ENCODE assay signal across 16 cellular contexts in the genomic region with DNA sequence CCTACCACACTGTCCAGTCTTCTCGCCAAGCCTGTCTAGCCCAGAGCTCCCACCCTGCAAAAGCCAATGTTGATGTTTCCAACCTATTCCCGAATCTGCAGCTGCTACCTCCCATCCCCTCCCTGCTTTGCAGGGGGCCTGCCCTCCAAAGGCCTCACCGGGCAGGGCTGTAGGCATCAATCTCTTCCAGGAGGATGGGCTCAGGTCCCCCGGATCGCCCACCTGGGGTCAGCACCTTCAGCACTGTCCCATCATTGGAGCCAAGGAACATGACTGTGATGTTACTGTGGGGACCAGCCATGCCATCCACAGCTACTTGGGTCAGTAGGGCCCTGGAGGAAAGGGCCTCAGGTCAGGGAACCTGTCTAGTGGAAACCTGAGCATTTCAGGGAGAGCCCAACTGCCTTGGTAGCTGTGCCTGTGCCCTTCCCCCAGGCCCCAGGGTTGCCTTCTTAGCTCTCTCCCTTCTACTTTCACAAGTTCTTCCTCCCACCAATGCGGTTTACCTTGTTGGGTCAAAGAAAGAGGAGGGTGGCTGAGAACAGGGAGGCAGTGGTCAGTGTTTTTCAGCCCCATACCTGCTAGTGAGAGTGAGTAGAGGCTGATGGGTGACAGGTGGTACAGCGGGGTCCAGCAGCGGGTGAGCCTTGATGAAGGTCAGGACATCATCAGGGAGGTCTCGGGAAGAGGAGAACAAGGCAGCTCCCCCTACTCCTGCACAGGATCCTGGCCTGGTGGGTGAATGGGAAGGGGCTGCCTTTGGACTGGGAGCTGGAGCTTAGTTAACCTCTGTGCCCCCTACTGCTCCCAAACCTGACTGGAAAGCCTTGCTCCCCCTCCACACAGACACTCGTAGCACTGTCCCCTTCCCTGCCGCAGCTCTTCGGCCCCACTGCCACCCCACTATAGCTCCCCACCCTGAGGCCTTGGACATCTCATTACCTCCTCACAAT. TPM values are rescaled to one million over a fixed set of nuclear protein-coding genes. Genes with fewer than 3 reads are reported as not detected.
DNase-seq lines count a peak whose midpoint lies in the region; FAIRE-seq and TF ChIP-seq lines count a peak whose summit lies in the region.
"Had no signal": no experiment of that assay in that cellular context is flagged by ENCODE, and none has a peak within 500 bp of the region (broad histone marks: within the 10 kb centered on the region; RNA-seq: fewer than 3 reads in every experiment).

No MANE protein-coding gene starts in this region.

- H4K5ac ChIP-seq in mesendoderm (ENCODE audit: low read length): no peak overlapping the region

- no peak overlapping the region for H2AK5ac ChIP-seq in mesendoderm (ENCODE audit: low read length)

- H3K36me3 ChIP-seq in mesendoderm (ENCODE audit: control insufficient read depth, insufficient read depth, low read length): no peaks in the 10 kb centered on the region
- H3K36me3 ChIP-seq: thyroid gland had no signal

- DNase-seq in GM13977 (ENCODE audit: low spot score) (no peak), NAMALWA (ENCODE audit: low spot score) (peak; percentile 10), mesendoderm (peak; percentile 26), NCI-H2196 (lab: John Stamatoyannopoulos, UW; ENCODE audit: unreplicated experiment) (no peak), HTR-8/SVneo (ENCODE audit: insufficient read length, low spot score) (no peak)
- no peak for DNase-seq in stimulated activated CD4-positive, alpha-beta T cell treated with anti-CD3 and anti-CD28 coated beads, Interleukin-4, amount 100 ng/mL, for 1 hour
- DNase-seq: activated CD8-positive, alpha-beta T cell treated with anti-CD3 and anti-CD28 coated beads, Interleukin-2, amount 10 ng/mL, durations not matched to agents 7 days and 5 days; activated naive CD8-positive, alpha-beta T cell treated with anti-CD3 and anti-CD28 coated beads, Interleukin-2, amount 50 U/mL, for 24 hours; activated T-cell treated with anti-CD3 and anti-CD28 coated beads, Interleukin-2, amount 50 U/mL, for 72 hours; NCI-H1092; NCI-H526 treated with DMSO at 0.1 percent for 48 hours; SW 1271; thyroid gland had no signal

- no peak overlapping the region for H3K18ac ChIP-seq in mesendoderm (ENCODE audit: low read length)

- no peak overlapping the region for H3K4ac ChIP-seq in mesendoderm (ENCODE audit: low read depth, low read length)

- no peak for FAIRE-seq in HTR-8/SVneo (lab: Jason Lieb, UNC)
- FAIRE-seq: G401.6 had no signal

- no peaks in the 10 kb centered on the region for H3K4me1 ChIP-seq in mesendoderm (ENCODE audit: control insufficient read depth, low read depth, low read length)
- H3K4me1 ChIP-seq: parathyroid adenoma had no signal

- no peak overlapping the region for H3K4me3 ChIP-seq in mesendoderm (ENCODE audit: low read length)
- H3K4me3 ChIP-seq: smooth muscle cell, thyroid gland had no signal

- no peak overlapping the region for H2BK120ac ChIP-seq in mesendoderm (ENCODE audit: low read depth, low read length)

- no peak overlapping the region for H3K9ac ChIP-seq in mesendoderm (ENCODE audit: low read length)
- H3K9ac ChIP-seq: parathyroid adenoma had no signal

- H3K79me2 ChIP-seq in mesendoderm (ENCODE audit: control insufficient read depth, insufficient read depth, low read length): no peaks in the 10 kb centered on the region
- H3K79me2 ChIP-seq: parathyroid adenoma had no signal

- H3K56ac ChIP-seq in mesendoderm (ENCODE audit: low read length): no peak overlapping the region

- H2BK15ac ChIP-seq in mesendoderm (replicated peaks; ENCODE audit: low read depth): no peak overlapping the region

- no peaks in the 10 kb centered on the region for H3K27me3 ChIP-seq in mesendoderm (ENCODE audit: insufficient read depth, low read length, poor library complexity)
- H3K27me3 ChIP-seq: thyroid gland had no signal

- H3K23ac ChIP-seq in mesendoderm (ENCODE audit: low read length): no peak overlapping the region

- no peak overlapping the region for H3K4me2 ChIP-seq in mesendoderm (ENCODE audit: low read length)
- H3K4me2 ChIP-seq: smooth muscle cell had no signal

- no peak overlapping the region for H3K27ac ChIP-seq in mesendoderm (ENCODE audit: low read depth, low read length)
- H3K27ac ChIP-seq: parathyroid adenoma, thyroid gland had no signal

- no CpG with 5 or more reads among the region's 12 CpGs for WGBS in mesendoderm (ENCODE audit: extremely low coverage, insufficient coverage, low lambda C conversion rate)

- H3K79me1 ChIP-seq in mesendoderm (ENCODE audit: low read length): no peaks in the 10 kb centered on the region

- H2BK5ac ChIP-seq in mesendoderm (ENCODE audit: low read length): no peak overlapping the region

- peak; percentile 25 for TF ChIP-seq CTCF in GM13977 (IDR thresholded peaks at IDR 0.05; ENCODE audit: extremely low read depth, insufficient read depth, missing control alignments)

- no peak overlapping the region for H4K8ac ChIP-seq in mesendoderm (ENCODE audit: low read depth, low read length)

- in situ Hi-C loops in GM13977 (cut with MboI; ENCODE audit: low pct_unique_long_range_greater_than_20kb, low sequenced_read_pairs, unreplicated experiment): no loop called here

RNA-seq across cellular contexts. Expression of a gene that starts 10.7 kb away (rescaled TPM):
- 5.3 TPM for polyA plus RNA-seq in mesendoderm (2013, experiment 1 of 2)
- polyA plus RNA-seq in mesendoderm (2013, experiment 2 of 2): 5.7 TPM

RNA-seq across cellular contexts. Expression of a gene that starts 20.7 kb away (rescaled TPM):
- polyA plus RNA-seq in mesendoderm (2013, experiment 1 of 2): 0.06 TPM
- polyA plus RNA-seq in mesendoderm (2013, experiment 2 of 2): 0.03 TPM

RNA-seq across cellular contexts. Expression of a gene that starts 30.0 kb away (rescaled TPM):
- 2.4 TPM for polyA plus RNA-seq in mesendoderm (2013, experiment 1 of 2)
- 2.6 TPM for polyA plus RNA-seq in mesendoderm (2013, experiment 2 of 2)

RNA-seq across cellular contexts. Expression of a gene that starts 30.2 kb away (rescaled TPM):
- 48.9 TPM for polyA plus RNA-seq in mesendoderm (2013, experiment 1 of 2)
- polyA plus RNA-seq in mesendoderm (2013, experiment 2 of 2): 48.0 TPM

RNA-seq across cellular contexts. Expression of a gene that starts 40.1 kb away (rescaled TPM):
- polyA plus RNA-seq in mesendoderm (2013, experiment 1 of 2): 0.35 TPM
- 0.29 TPM for polyA plus RNA-seq in mesendoderm (2013, experiment 2 of 2)

Comparison
In these comparisons a context has a peak if more than half of its experiments do, and no peak if none do; other contexts are left out.
1. DNase-seq: peak in NAMALWA (single experiment) and mesendoderm (single experiment); none in GM13977 (single experiment), NCI-H2196 (single experiment), HTR-8/SVneo (single experiment) and stimulated activated CD4-positive, alpha-beta T cell treated with anti-CD3 and anti-CD28 coated beads, Interleukin-4, amount 100 ng/mL, for 1 hour (single experiment).